In the genomic region with DNA sequence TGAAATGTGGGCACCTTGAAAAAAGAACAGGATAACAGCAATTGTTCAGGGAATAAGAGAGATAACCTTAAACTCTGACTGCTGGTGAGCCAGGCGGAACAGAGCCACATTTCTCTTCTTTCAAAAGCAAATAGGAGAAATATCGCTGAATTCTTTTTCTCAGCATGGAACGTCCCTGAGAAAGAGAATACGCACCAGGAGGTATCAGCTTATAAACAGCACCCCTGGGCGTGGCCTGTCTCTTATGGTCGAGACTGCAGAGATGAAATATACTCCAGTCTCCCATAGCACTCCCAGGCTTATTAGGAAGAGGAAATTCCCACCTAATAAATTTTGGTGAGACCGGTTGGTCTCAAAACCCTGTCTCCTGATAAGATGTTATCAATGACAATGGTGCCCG, we compare ENCODE assay signal across 15 cellular contexts. TPM values are rescaled to one million over a fixed set of nuclear protein-coding genes. Genes with fewer than 3 reads are reported as not detected.
DNase-seq lines count a peak whose midpoint lies in the region; FAIRE-seq and TF ChIP-seq lines count a peak whose summit lies in the region.
"Not testable (repeated sequence)": the region's sequence is repeated elsewhere in the genome, so short reads cannot be mapped to it uniquely, and the experiment has no call there.
"Had no signal": no experiment of that assay in that cellular context is flagged by ENCODE, and none has a peak within 500 bp of the region (broad histone marks: within the 10 kb centered on the region; RNA-seq: fewer than 3 reads in every experiment).

No MANE protein-coding gene starts in this region.

- not testable (repeated sequence) for H4K5ac ChIP-seq in H9 (ENCODE audit: insufficient read length, low read depth, low read length); H1 (ENCODE audit: insufficient read length, low read depth, low read length)

- not testable (repeated sequence) for H3K4ac ChIP-seq in H9 (ENCODE audit: low read depth, low read length); H1 (replicated peaks; ENCODE audit: insufficient read length, low read depth, low read length)

- H3K27me3 ChIP-seq in H9 (ENCODE audit: insufficient read depth, low read length); HUES6 (ENCODE audit: control insufficient read depth, insufficient read depth, low read length); H1 (replicated peaks in 1 of 4; ENCODE audit: control insufficient read depth in 3 of 4, extremely low read depth in 1 of 4, insufficient read depth in 3 of 4, low read length in 3 of 4); esophagus muscularis mucosa; iPS-20b (ENCODE audit: insufficient read depth, low read length): not testable (repeated sequence)

- H3T11ph ChIP-seq in H9 (ENCODE audit: low read length), result not testable (repeated sequence)

- not testable (repeated sequence) for H3K4me1 ChIP-seq in H9 (ENCODE audit: insufficient read depth, low read length); esophagus muscularis mucosa; iPS-20b (ENCODE audit: insufficient read depth, low read length)
- peaks cover 13% of the 10 kb centered on the region for H3K4me1 ChIP-seq in HUES6 (ENCODE audit: control insufficient read depth, insufficient read depth, low read length)
- peaks cover 3 to 10% (median 6%) of the 10 kb centered on the region in 4 experiments for H3K4me1 ChIP-seq in H1 (replicated peaks in 1 of 4; ENCODE audit: control insufficient read depth in 3 of 4, insufficient read depth in 4 of 4, low read length in 3 of 4)

- H3K23me2 ChIP-seq in H9 (ENCODE audit: insufficient read length, low read depth, low read length, poor library complexity, severe bottlenecking); H1 (ENCODE audit: low read depth, low read length): not testable (repeated sequence)

- H2BK15ac ChIP-seq in H9 (ENCODE audit: low read depth, low read length); H1 (ENCODE audit: low read length): not testable (repeated sequence)

- peak overlapping the region; percentile 30 for H3K4me3 ChIP-seq in HUES6 (ENCODE audit: low read depth, low read length)
- H3K4me3 ChIP-seq in H1 (ENCODE audit: extremely low read depth in 1 of 4, insufficient read depth in 2 of 4, low read depth in 3 of 4, low read length in 4 of 4), result peak overlapping the region in 1 of 4 experiments; percentile 51; a peak in 1 of 8 replicates
- not testable (repeated sequence) for H3K4me3 ChIP-seq in esophagus muscularis mucosa
- peak overlapping the region; percentile 33; the same call in 1 of the 2 replicates for H3K4me3 ChIP-seq in iPS-20b (ENCODE audit: low read length)

- CTCF ChIA-PET in H1 (lab: Charles Lee; ENCODE audit: partially characterized antibody), result interaction anchor here (0.6 to 1.3 kb wide), 8 partner anchors 26 to 317 kb away, joined by 3 to 5 read pairs (median 3); no protein-coding TSS in a partner anchor

- not testable (repeated sequence) for H2AFZ ChIP-seq in H9 (ENCODE audit: low read length); H1 (ENCODE audit: low read length)

- not testable (repeated sequence) for H3K23ac ChIP-seq in H9 (ENCODE audit: insufficient read length, low read depth, low read length); H1 (ENCODE audit: insufficient read length)

- H3K27ac Mint-ChIP-seq in H9, result peak overlapping the region; percentile 59 to 99 (median 98)

- DNase-seq in H9 (peak; percentile 29), NCI-H82 (lab: John Stamatoyannopoulos, UW) (peak; percentile 42), esophagus muscularis mucosa (ENCODE audit: extremely low spot score) (peak; percentile 2)
- DNase-seq in H1 (ENCODE audit: low read depth in 1 of 2, low spot score in 2 of 2), result not testable (repeated sequence)

- H3K9me3 ChIP-seq in H9 (ENCODE audit: control insufficient read depth, low read depth, low read length); HUES6 (ENCODE audit: control insufficient read depth, insufficient read depth, low read depth, low read length); H1 (ENCODE audit: insufficient read depth in 2 of 2, low read depth in 1 of 2, low read length in 1 of 2); esophagus muscularis mucosa; iPS-20b (ENCODE audit: insufficient read depth, low read depth, low read length): not testable (repeated sequence)

- H2BK120ac ChIP-seq in H9 (ENCODE audit: low read depth, low read length, poor library complexity, severe bottlenecking); H1 (replicated peaks; ENCODE audit: low read depth, low read length): not testable (repeated sequence)

- not testable (repeated sequence) for H3K56ac ChIP-seq in H9 (ENCODE audit: insufficient read length, low read depth, low read length); H1 (replicated peaks; ENCODE audit: insufficient read length, low read depth, low read length)

- not testable (repeated sequence) for H2BK5ac ChIP-seq in H9 (ENCODE audit: insufficient read length, low read length); H1 (ENCODE audit: low read depth, low read length)

- not testable (repeated sequence) for TF ChIP-seq EP300 in H1 (IDR thresholded peaks at IDR 0.05; ENCODE audit: borderline replicate concordance in 1 of 2, low read depth in 2 of 2, low read length in 2 of 2); esophagus muscularis mucosa (IDR thresholded peaks at IDR 0.05)

- peaks cover 33% of the 10 kb centered on the region in 2 experiments for H3K4me1 Mint-ChIP-seq in H9

- not testable (repeated sequence) for H3K27ac ChIP-seq in H9 (ENCODE audit: insufficient read length, low read depth, low read length); H1 (ENCODE audit: low read depth, low read length); esophagus muscularis mucosa (replicated peaks in 1 of 4); iPS-20b (ENCODE audit: low read length)
- H3K27ac ChIP-seq in HUES6 (ENCODE audit: low read depth, low read length), result peak overlapping the region; percentile 81; the same call in 1 of the 2 replicates

- peak overlapping the region; percentile 58 to 76; a peak in 4 of 5 replicates for H3K4me3 Mint-ChIP-seq in H9

- not testable (repeated sequence) for H3K36me3 ChIP-seq in HUES6 (ENCODE audit: control insufficient read depth, insufficient read depth, low read length); H1 (ENCODE audit: control insufficient read depth in 2 of 4, insufficient read depth in 4 of 4, low read length in 3 of 4); esophagus muscularis mucosa; iPS-20b (ENCODE audit: insufficient read depth, low read depth, low read length)

- not testable (repeated sequence) for TF ChIP-seq POLR2A in H1 (IDR thresholded peaks at IDR 0.05; ENCODE audit: control extremely low read depth in 1 of 2, low read depth in 2 of 2, low read length in 2 of 2); esophagus muscularis mucosa (IDR thresholded peaks at IDR 0.05; ENCODE audit: low read depth)

- H3K18ac ChIP-seq in H9 (ENCODE audit: insufficient read length, low read depth, low read length); H1 (ENCODE audit: extremely low read depth, low read length): not testable (repeated sequence)

- not testable (repeated sequence) for H4K8ac ChIP-seq in H9 (replicated peaks; ENCODE audit: insufficient read length, low read depth, low read length); H1 (ENCODE audit: extremely low read depth, insufficient read depth, low read length)

- not testable (repeated sequence) for H3K9me3 Mint-ChIP-seq in H9

- intact Hi-C loops in esophagus muscularis mucosa (cut with DNase I), result loop anchor here (10.0 kb wide), 1 partner anchor 289 kb away; a partner anchor contains a TSS

- H4K91ac ChIP-seq in H9 (ENCODE audit: insufficient read length, low read depth, low read length); H1 (replicated peaks; ENCODE audit: insufficient read length, low read length): not testable (repeated sequence)

- H3K27me3 Mint-ChIP-seq in H9 (ENCODE audit: low read depth), result not testable (repeated sequence)

- not testable (repeated sequence) for H3K79me2 ChIP-seq in H9 (ENCODE audit: insufficient read depth, low read length); H1 (ENCODE audit: control insufficient read depth in 1 of 2, insufficient read depth in 2 of 2, low read length in 2 of 2)

- FAIRE-seq in H1 (lab: Jason Lieb, UNC), result not testable (repeated sequence)

- POLR2A ChIA-PET in H1 (lab: Charles Lee; ENCODE audit: partially characterized antibody), result not testable (repeated sequence)

- not testable (repeated sequence) for H3K9ac ChIP-seq in H9 (ENCODE audit: extremely low read depth, insufficient read length, low read length); H1 (replicated peaks in 1 of 4; ENCODE audit: extremely low read depth in 1 of 4, low read depth in 3 of 4, low read length in 3 of 4); iPS-20b (ENCODE audit: low read depth, low read length)
- peak overlapping the region; percentile 42 for H3K9ac ChIP-seq in HUES6 (ENCODE audit: low read length)

- H3K4me2 ChIP-seq in H9 (ENCODE audit: insufficient read depth, insufficient read length, low read length), result peak overlapping the region; percentile 2
- H3K4me2 ChIP-seq in H1 (ENCODE audit: insufficient read depth in 1 of 2, low read depth in 2 of 2, low read length in 2 of 2), result peak overlapping the region; percentile 0 to 56; a peak in 3 of 4 replicates

- H2AK5ac ChIP-seq in H9 (ENCODE audit: insufficient read length, low read length); H1 (ENCODE audit: low read depth, low read length): not testable (repeated sequence)

- not testable (repeated sequence) for H2BK20ac ChIP-seq in H9 (ENCODE audit: low read depth, low read length, poor library complexity, severe bottlenecking); H1 (ENCODE audit: low read length)

- H3K36me3 Mint-ChIP-seq in H9 (ENCODE audit: insufficient read depth in 1 of 3, low read depth in 3 of 3), result not testable (repeated sequence)

- WGBS in H9 (ENCODE audit: extremely low coverage, insufficient read length, low lambda C conversion rate), result no CpG with 5 or more reads among the region's 8 CpGs
- 8% methylated on average over 7 of the region's 8 CpGs; no CpG with 5 or more reads in 1 of the 2 experiments for WGBS in H1 (ENCODE audit: extremely low coverage in 1 of 2, insufficient coverage in 1 of 2, insufficient read length in 1 of 2, insufficient replicate concordance in 2 of 2, low coverage in 1 of 2, low lambda C conversion rate in 2 of 2, missing lambda C conversion rate in 1 of 2), 2 experiments
- WGBS in esophagus muscularis mucosa, result 75% methylated on average over 7 of the region's 8 CpGs

- not testable (repeated sequence) for H3K79me1 ChIP-seq in H9 (ENCODE audit: insufficient read depth, low read depth, low read length, poor library complexity, severe bottlenecking); H1 (ENCODE audit: low read depth, low read length)

- TF ChIP-seq RAD21 in H1 (IDR thresholded peaks at IDR 0.05 in 1 of 2, conservative IDR thresholded peaks at IDR 0.05 in 1 of 2; ENCODE audit: low read depth in 2 of 2, low read length in 2 of 2), result not testable (repeated sequence)

- not testable (repeated sequence) for TF ChIP-seq CTCF in H9 (conservative IDR thresholded peaks at IDR 0.05); H1 (IDR thresholded peaks at IDR 0.05; ENCODE audit: control extremely low read depth in 1 of 3, insufficient read depth in 1 of 3, low read depth in 1 of 3, low read length in 3 of 3); esophagus muscularis mucosa (IDR thresholded peaks at IDR 0.05)

- not testable (repeated sequence) for H3K14ac ChIP-seq in H9 (ENCODE audit: insufficient read depth, low read length); H1 (ENCODE audit: insufficient read length)

- not testable (repeated sequence) for H4K20me1 ChIP-seq in H9 (ENCODE audit: control insufficient read depth, insufficient read depth, insufficient read length); H1 (replicated peaks in 1 of 2; ENCODE audit: control insufficient read depth in 1 of 2, insufficient read depth in 2 of 2, low read length in 2 of 2)

- H2BK12ac ChIP-seq in H9 (ENCODE audit: insufficient read length, low read depth, low read length); H1 (ENCODE audit: low read depth, low read length): not testable (repeated sequence)

RNA-seq across cellular contexts. Expression of a gene that starts 5.1 kb away (rescaled TPM):
- 4.5 and 4.7 TPM in 2 replicates for total RNA-seq in H9 (2021)
- 4.7 and 6.3 TPM in 2 replicates for total RNA-seq in H1 (2021; fragmentation: NEBNext Ultra II Directional; extraction: Animal tissue kit (Norgen Biotek cat#: 25700))
- polyA plus RNA-seq in H1 (2011; rRNA removed), result 13.3 and 13.5 TPM in 2 replicates
- polyA plus RNA-seq in H1 (2011; cell fraction: cytosol; rRNA removed), result 14.8 TPM
- polyA plus RNA-seq in H1 (2011; cell fraction: nucleus; rRNA removed), result 35.3 TPM
- 5.7 to 10.8 TPM (median 10.0 TPM) in 4 replicates for polyA plus RNA-seq in H1 (2012, experiment 1 of 2)
- 3.2 TPM for polyA plus RNA-seq in H1 (2012, experiment 2 of 2)
- polyA plus RNA-seq in H1 (2013, experiment 1 of 2), result 9.2 TPM
- 7.4 TPM for polyA plus RNA-seq in H1 (2013, experiment 2 of 2)
- 0.88 and 1.4 TPM in 2 replicates for polyA minus RNA-seq in H1 (2011; rRNA and poly(A)+ RNA removed)
- polyA minus RNA-seq in H1 (2011; cell fraction: cytosol; rRNA and poly(A)+ RNA removed), result 3.4 TPM
- polyA minus RNA-seq in H1 (2011; cell fraction: nucleus; rRNA and poly(A)+ RNA removed), result 3.0 TPM
- 1 to 10 TPM in 3 of 4 donors, not detected in 1; 3.4 to 9.9 (median 7.5) TPM for total RNA-seq in esophagus muscularis mucosa
- total RNA-seq: CD4-positive, alpha-beta memory T cell; CD4-positive, CD25-positive, alpha-beta regulatory T cell; CD8-positive, alpha-beta memory T cell; G401 had no signal
- polyA plus RNA-seq: CD4-positive, alpha-beta memory T cell; CD4-positive, CD25-positive, alpha-beta regulatory T cell; CD8-positive, alpha-beta memory T cell had no signal

RNA-seq across cellular contexts. Expression of a gene that starts 10.8 kb away (rescaled TPM):
- not detected in 2 replicates for total RNA-seq in H9 (2021)
- total RNA-seq in H1 (2021; fragmentation: NEBNext Ultra II Directional; extraction: Animal tissue kit (Norgen Biotek cat#: 25700)), result 1.7 and 2.1 TPM in 2 replicates
- 2.2 and 3.1 TPM in 2 replicates for polyA plus RNA-seq in H1 (2011; rRNA removed)
- 2.4 TPM for polyA plus RNA-seq in H1 (2011; cell fraction: cytosol; rRNA removed)
- polyA plus RNA-seq in H1 (2011; cell fraction: nucleus; rRNA removed), result 3.8 TPM
- 4.3 to 5.2 TPM (median 4.8 TPM) in 4 replicates for polyA plus RNA-seq in H1 (2012, experiment 1 of 2)
- polyA plus RNA-seq in H1 (2012, experiment 2 of 2), result 1.4 TPM
- 2.6 TPM for polyA plus RNA-seq in H1 (2013, experiment 1 of 2)
- 2.1 TPM for polyA plus RNA-seq in H1 (2013, experiment 2 of 2)
- polyA minus RNA-seq in H1 (2011; rRNA and poly(A)+ RNA removed), result 4.0 TPM in 2 replicates
- 3.0 TPM for polyA minus RNA-seq in H1 (2011; cell fraction: cytosol; rRNA and poly(A)+ RNA removed)
- polyA minus RNA-seq in H1 (2011; cell fraction: nucleus; rRNA and poly(A)+ RNA removed), result 11.4 TPM
- total RNA-seq in esophagus muscularis mucosa, result 1 to 10 TPM in 2 of 4 donors, under 1 TPM in 1, not detected in 1; 0.91 to 3.2 (median 2.2) TPM
- total RNA-seq: A673; CD8-positive, alpha-beta memory T cell; G401 had no signal

RNA-seq across cellular contexts. Expression of a gene that starts 18.4 kb away (rescaled TPM):
- total RNA-seq in H9 (2021) (177 and 185 TPM in 2 replicates), esophagus muscularis mucosa (100 to 1,000 TPM; 107 to 184 (median 153) TPM)
- total RNA-seq in H1 (2021; fragmentation: NEBNext Ultra II Directional; extraction: Animal tissue kit (Norgen Biotek cat#: 25700)), result 106 and 110 TPM in 2 replicates
- 336 and 341 TPM in 2 replicates for polyA plus RNA-seq in H1 (2011; rRNA removed)
- 239 TPM for polyA plus RNA-seq in H1 (2011; cell fraction: cytosol; rRNA removed)
- 299 TPM for polyA plus RNA-seq in H1 (2011; cell fraction: nucleus; rRNA removed)
- polyA plus RNA-seq in H1 (2012, experiment 1 of 2), result 77.4 to 157 TPM (median 151 TPM) in 4 replicates
- 258 TPM for polyA plus RNA-seq in H1 (2012, experiment 2 of 2)
- 367 TPM for polyA plus RNA-seq in H1 (2013, experiment 1 of 2)
- polyA plus RNA-seq in H1 (2013, experiment 2 of 2), result 318 TPM
- 16.2 and 20.8 TPM in 2 replicates for polyA minus RNA-seq in H1 (2011; rRNA and poly(A)+ RNA removed)
- 38.9 TPM for polyA minus RNA-seq in H1 (2011; cell fraction: cytosol; rRNA and poly(A)+ RNA removed)
- 38.0 TPM for polyA minus RNA-seq in H1 (2011; cell fraction: nucleus; rRNA and poly(A)+ RNA removed)
- total RNA-seq: G401 had no signal

RNA-seq across cellular contexts. Expression of a gene that starts 24.0 kb away (rescaled TPM):
- 0.22 and 0.24 TPM in 2 replicates for total RNA-seq in H9 (2021)
- total RNA-seq in H1 (2021; fragmentation: NEBNext Ultra II Directional; extraction: Animal tissue kit (Norgen Biotek cat#: 25700)), result 1.1 and 1.9 TPM in 2 replicates
- 1.2 and 1.5 TPM in 2 replicates for polyA plus RNA-seq in H1 (2011; rRNA removed)
- 0.59 TPM for polyA plus RNA-seq in H1 (2011; cell fraction: cytosol; rRNA removed)
- polyA plus RNA-seq in H1 (2011; cell fraction: nucleus; rRNA removed), result 2.0 TPM
- polyA plus RNA-seq in H1 (2012, experiment 1 of 2), result 0.57 to 2.7 TPM (median 1.5 TPM) in 4 replicates
- 0.68 TPM for polyA plus RNA-seq in H1 (2012, experiment 2 of 2)
- 0.67 TPM for polyA plus RNA-seq in H1 (2013, experiment 1 of 2)
- polyA plus RNA-seq in H1 (2013, experiment 2 of 2), result 0.92 TPM
- not detected in 2 replicates for polyA minus RNA-seq in H1 (2011; rRNA and poly(A)+ RNA removed)
- 1.7 TPM for polyA minus RNA-seq in H1 (2011; cell fraction: cytosol; rRNA and poly(A)+ RNA removed)
- polyA minus RNA-seq in H1 (2011; cell fraction: nucleus; rRNA and poly(A)+ RNA removed), result not detected
- total RNA-seq in esophagus muscularis mucosa, result 1 to 10 TPM in 2 of 4 donors, not detected in 2; 1.1 to 1.5 TPM
- total RNA-seq: A673; CD4-positive, alpha-beta memory T cell; CD4-positive, CD25-positive, alpha-beta regulatory T cell; CD8-positive, alpha-beta memory T cell; Daoy; G401; GM12878 had no signal
- polyA plus RNA-seq: CD14-positive monocyte; CD4-positive, alpha-beta memory T cell; CD4-positive, CD25-positive, alpha-beta regulatory T cell; CD8-positive, alpha-beta memory T cell; GM12878 had no signal

RNA-seq across cellular contexts. Expression of a gene that starts 49.4 kb away (rescaled TPM):
- not detected in 2 replicates for total RNA-seq in H9 (2021)
- total RNA-seq in H1 (2021; fragmentation: NEBNext Ultra II Directional; extraction: Animal tissue kit (Norgen Biotek cat#: 25700)), result not detected in 2 replicates
- polyA plus RNA-seq in H1 (2011; rRNA removed), result 0.08 and 0.14 TPM in 2 replicates
- not detected for polyA plus RNA-seq in H1 (2011; cell fraction: cytosol; rRNA removed)
- not detected for polyA plus RNA-seq in H1 (2011; cell fraction: nucleus; rRNA removed)
- polyA plus RNA-seq in H1 (2012, experiment 1 of 2), result not detected in 4 replicates
- not detected for polyA plus RNA-seq in H1 (2012, experiment 2 of 2)
- not detected for polyA plus RNA-seq in H1 (2013, experiment 1 of 2)
- 0.09 TPM for polyA plus RNA-seq in H1 (2013, experiment 2 of 2)
- polyA minus RNA-seq in H1 (2011; rRNA and poly(A)+ RNA removed), result not detected in 2 replicates
- polyA minus RNA-seq in H1 (2011; cell fraction: cytosol; rRNA and poly(A)+ RNA removed), result not detected
- not detected for polyA minus RNA-seq in H1 (2011; cell fraction: nucleus; rRNA and poly(A)+ RNA removed)
- total RNA-seq in esophagus muscularis mucosa, result not detected
- total RNA-seq: A673; CD4-positive, alpha-beta memory T cell; CD4-positive, CD25-positive, alpha-beta regulatory T cell; CD8-positive, alpha-beta memory T cell; Daoy; G401; GM12878 had no signal
- polyA plus RNA-seq: AG04450; CD14-positive monocyte; CD4-positive, alpha-beta memory T cell; CD4-positive, CD25-positive, alpha-beta regulatory T cell; CD8-positive, alpha-beta memory T cell; GM12878 had no signal
